ENCODE assay signal across 20 cellular contexts in the genomic region with DNA sequence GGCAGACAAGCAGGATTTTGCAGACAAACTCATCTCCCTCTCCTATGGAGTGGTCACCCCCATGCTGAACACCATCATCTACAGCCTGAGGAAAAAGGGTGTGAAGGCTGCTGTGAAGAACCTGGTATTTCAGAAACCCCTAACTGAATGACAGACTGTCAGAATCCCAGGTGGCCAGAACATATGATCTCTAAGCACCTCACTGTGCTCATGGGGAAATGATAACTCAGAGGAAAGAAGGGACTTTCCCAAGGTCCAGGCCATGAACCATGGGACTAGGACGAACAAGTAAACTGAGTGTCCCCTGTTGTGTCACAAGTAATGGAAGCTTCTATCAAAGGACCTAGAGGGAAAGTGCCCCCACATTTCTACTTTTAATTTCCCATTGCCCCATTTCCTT. TPM values are rescaled to one million over a fixed set of nuclear protein-coding genes. Genes with fewer than 3 reads are reported as not detected.
DNase-seq lines count a peak whose midpoint lies in the region; ATAC-seq, FAIRE-seq and TF ChIP-seq lines count a peak whose summit lies in the region.
"Had no signal": no experiment of that assay in that cellular context is flagged by ENCODE, and none has a peak within 500 bp of the region (broad histone marks: within the 10 kb centered on the region; RNA-seq: fewer than 3 reads in every experiment).

No MANE protein-coding gene starts in this region.

- H3K27me3 ChIP-seq in OCI-LY3 (ENCODE audit: low read depth, low read length) (no peaks in the 10 kb centered on the region), PC-3 (ENCODE audit: low read length) (no peaks in the 10 kb centered on the region)

- H3K36me3 Mint-ChIP-seq in activated CD4-positive, alpha-beta T cell treated with anti-CD3 and anti-CD28 coated beads for 36 hours (ENCODE audit: low read depth) = no peaks in the 10 kb centered on the region
- H3K36me3 Mint-ChIP-seq in stimulated activated naive B cell treated with anti-CD40 and anti-IgM and Interleukin-4, amounts not matched to agents 10 μg/mL and 1 μg/mL and 100 μg/mL, for 72 hours = no peaks in the 10 kb centered on the region
- H3K36me3 Mint-ChIP-seq: CD14-positive monocyte; CD4-positive, alpha-beta memory T cell had no signal

- no peaks in the 10 kb centered on the region for H3K4me1 Mint-ChIP-seq in activated CD4-positive, alpha-beta T cell treated with anti-CD3 and anti-CD28 coated beads for 36 hours
- H3K4me1 Mint-ChIP-seq in stimulated activated naive B cell treated with anti-CD40 and anti-IgM and Interleukin-4, amounts not matched to agents 10 μg/mL and 1 μg/mL and 100 μg/mL, for 72 hours = peaks cover 8 to 13% of the 10 kb centered on the region in 2 donors
- H3K4me1 Mint-ChIP-seq: CD14-positive monocyte had no signal

- H3K4me2 ChIP-seq in OCI-LY3 (ENCODE audit: low read length) (peak overlapping the region; percentile 23; the same call in 1 of the 2 replicates), PC-3 (ENCODE audit: low read length) (no peak overlapping the region)
- H3K4me2 ChIP-seq: A549 had no signal

- H3K9ac ChIP-seq in OCI-LY3 (ENCODE audit: low read length) = no peak overlapping the region
- no peak overlapping the region for H3K9ac ChIP-seq in PC-3 (ENCODE audit: low read length)

- POLR2A ChIA-PET in activated CD4-positive, alpha-beta T cell treated with anti-CD3 and anti-CD28 coated beads for 36 hours (lab: Charles Lee) = no interaction called here
- POLR2A ChIA-PET in PC-3 (lab: Charles Lee; ENCODE audit: unreplicated experiment) = no interaction called here

- no peak for TF ChIP-seq POLR2A in GM12892 (IDR thresholded peaks at IDR 0.05; ENCODE audit: low read depth, low read length)

- H3K79me2 ChIP-seq in OCI-LY3 (ENCODE audit: low read length) = no peaks in the 10 kb centered on the region
- H3K79me2 ChIP-seq in PC-3 (ENCODE audit: low read length) = no peaks in the 10 kb centered on the region

- H3K4me3 Mint-ChIP-seq in activated CD4-positive, alpha-beta T cell treated with anti-CD3 and anti-CD28 coated beads for 36 hours = no peak overlapping the region
- H3K4me3 Mint-ChIP-seq in stimulated activated naive B cell treated with anti-CD40 and anti-IgM and Interleukin-4, amounts not matched to agents 10 μg/mL and 1 μg/mL and 100 μg/mL, for 72 hours = no peak overlapping the region
- H3K4me3 Mint-ChIP-seq: CD14-positive monocyte; CD4-positive, alpha-beta memory T cell; HFFc6 had no signal

- H3K27ac ChIP-seq in OCI-LY3 (ENCODE audit: low read length) (no peak overlapping the region), PC-3 (ENCODE audit: low read length) (no peak overlapping the region)
- H3K27ac ChIP-seq: 22Rv1, A549 had no signal

- H3K9me2 ChIP-seq in PC-3 (replicated peaks; ENCODE audit: low read length) = no peaks in the 10 kb centered on the region

- H3K4me1 ChIP-seq in OCI-LY3 (ENCODE audit: low read length) = peaks cover 15% of the 10 kb centered on the region
- no peaks in the 10 kb centered on the region for H3K4me1 ChIP-seq in PC-3 (ENCODE audit: insufficient read depth, low read length)
- H3K4me1 ChIP-seq: A549 had no signal

- TF ChIP-seq CTCF in OCI-LY3 (IDR thresholded peaks at IDR 0.05; ENCODE audit: low read depth, low read length) (no peak), PC-3 (conservative IDR thresholded peaks at IDR 0.05; ENCODE audit: low read depth, low read length) (no peak)

- H3K4me3 ChIP-seq in OCI-LY3 (ENCODE audit: low read length) (no peak overlapping the region), PC-3 (ENCODE audit: low read length) (no peak overlapping the region)
- H3K4me3 ChIP-seq: A549 had no signal

- DNase-seq in activated CD4-positive, alpha-beta T cell treated with anti-CD3 and anti-CD28 coated beads for 36 hours = no peak
- no peak for DNase-seq in activated CD4-positive, alpha-beta T cell treated with anti-CD3 and anti-CD28 coated beads for 48 hours
- DNase-seq in GM12892 (ENCODE audit: insufficient read length) = no peak
- no peak for DNase-seq in stimulated activated naive B cell treated with anti-CD40 and anti-IgM and Interleukin-4, amounts not matched to agents 10 μg/mL and 1 μg/mL and 100 μg/mL, for 72 hours
- no peak for DNase-seq in NCI-H2107 treated with DMSO at 0.1 percent for 48 hours (lab: John Stamatoyannopoulos, UW; ENCODE audit: unreplicated experiment)
- no peak for DNase-seq in PC-3
- DNase-seq: AML-193, DMS153, DMS79, GDM1, GOT3, H7, HFFc6 had no signal

- H3K9me3 ChIP-seq in OCI-LY3 (ENCODE audit: insufficient read depth, low read length) = no peaks in the 10 kb centered on the region
- no peaks in the 10 kb centered on the region for H3K9me3 ChIP-seq in PC-3 (ENCODE audit: low read length)
- H3K9me3 ChIP-seq: A549 had no signal

- no peaks in the 10 kb centered on the region for H3K27me3 Mint-ChIP-seq in activated CD4-positive, alpha-beta T cell treated with anti-CD3 and anti-CD28 coated beads for 36 hours
- peaks cover 13 to 17% of the 10 kb centered on the region in 2 donors for H3K27me3 Mint-ChIP-seq in stimulated activated naive B cell treated with anti-CD40 and anti-IgM and Interleukin-4, amounts not matched to agents 10 μg/mL and 1 μg/mL and 100 μg/mL, for 72 hours

- H3K36me3 ChIP-seq in OCI-LY3 (replicated peaks; ENCODE audit: low read depth, low read length) (no peaks in the 10 kb centered on the region), PC-3 (ENCODE audit: low read depth, low read length) (no peaks in the 10 kb centered on the region)

- intact Hi-C loops in activated CD4-positive, alpha-beta T cell treated with anti-CD3 and anti-CD28 coated beads for 36 hours (cut with DNase I, micrococcal nuclease) = loop anchor here in 1 of 2 experiments (1.0 kb wide), 1 partner anchor 29 kb away; no protein-coding TSS in a partner anchor
- intact Hi-C loops in PC-3 (cut with micrococcal nuclease) = loop anchor here (2.0 to 5.0 kb wide), 2 partner anchors 13 to 120 kb away; no protein-coding TSS in a partner anchor

- H2AFZ ChIP-seq in OCI-LY3 (ENCODE audit: low read depth, low read length) (no peak overlapping the region), PC-3 (ENCODE audit: low read length) (no peak overlapping the region)

- no peaks in the 10 kb centered on the region for H3F3A ChIP-seq in PC-3 (ENCODE audit: low read length, unreplicated experiment)

- H3K27ac Mint-ChIP-seq in activated CD4-positive, alpha-beta T cell treated with anti-CD3 and anti-CD28 coated beads for 36 hours = no peak overlapping the region
- no peak overlapping the region for H3K27ac Mint-ChIP-seq in stimulated activated naive B cell treated with anti-CD40 and anti-IgM and Interleukin-4, amounts not matched to agents 10 μg/mL and 1 μg/mL and 100 μg/mL, for 72 hours
- H3K27ac Mint-ChIP-seq: CD14-positive monocyte, HFFc6 had no signal

- peak; percentile 47 for ATAC-seq in activated CD4-positive, alpha-beta T cell treated with anti-CD3 and anti-CD28 coated beads for 36 hours
- peak; percentile 75 to 80 for ATAC-seq in stimulated activated naive B cell treated with anti-CD40 and anti-IgM and Interleukin-4, amounts not matched to agents 10 μg/mL and 1 μg/mL and 100 μg/mL, for 72 hours (replicated peaks)
- ATAC-seq in PC-3 = no peak
- ATAC-seq: A549, HCT116 had no signal

- peak; percentile 36 for FAIRE-seq in GM12892 (lab: Jason Lieb, UNC)
- FAIRE-seq: A549 had no signal

- CTCF ChIA-PET in activated CD4-positive, alpha-beta T cell treated with anti-CD3 and anti-CD28 coated beads for 36 hours (lab: Charles Lee) = interaction anchor here (1.5 to 6.3 kb wide), 7 partner anchors 10 to 124 kb away, joined by 3 to 121 read pairs (median 18); a partner anchor contains a TSS
- CTCF ChIA-PET in PC-3 (lab: Charles Lee) = no interaction called here

- no peaks in the 10 kb centered on the region for H3K9me3 Mint-ChIP-seq in activated CD4-positive, alpha-beta T cell treated with anti-CD3 and anti-CD28 coated beads for 36 hours (ENCODE audit: low read depth)
- H3K9me3 Mint-ChIP-seq in stimulated activated naive B cell treated with anti-CD40 and anti-IgM and Interleukin-4, amounts not matched to agents 10 μg/mL and 1 μg/mL and 100 μg/mL, for 72 hours = no peaks in the 10 kb centered on the region
- H3K9me3 Mint-ChIP-seq: CD14-positive monocyte, HFFc6 had no signal

- BruUV-seq in PC-3 (replicated peaks; lab: Mats Ljungman, UMichigan) = no TSS peak

- H4K20me1 ChIP-seq in OCI-LY3 (ENCODE audit: insufficient read depth, low read length) (no peaks in the 10 kb centered on the region), PC-3 (ENCODE audit: low read length) (no peaks in the 10 kb centered on the region)

RNA-seq across cellular contexts. Expression of a gene that starts 14.7 kb away (rescaled TPM):
- total RNA-seq in activated CD4-positive, alpha-beta T cell treated with anti-CD3 and anti-CD28 coated beads for 36 hours = 1 to 10 TPM; 5.0 to 5.6 TPM
- polyA plus RNA-seq in GM12892 (2012; ENCODE audit: missing spikeins) = 3.9 TPM
- total RNA-seq in PC-3 (2014; rRNA removed) = 3.8 and 5.0 TPM in 2 replicates
- total RNA-seq: HT-29 had no signal
